ENCODE assay signal across 8 cellular contexts in genomic region chrX:40095588-40096394, GRCh38. TPM values are rescaled to one million over a fixed set of nuclear protein-coding genes. Genes with fewer than 3 reads are reported as not detected.
DNase-seq lines count a peak whose midpoint lies in the region; ATAC-seq, FAIRE-seq and TF ChIP-seq lines count a peak whose summit lies in the region.

No MANE protein-coding gene starts in this region.

- H3K9me3 ChIP-seq in SU-DHL-6 (ENCODE audit: insufficient read depth, low read length) (no peaks in the 10 kb centered on the region), H1 (ENCODE audit: insufficient read depth in 2 of 2, low read depth in 1 of 2, low read length in 1 of 2) (no peaks in the 10 kb centered on the region)

- ATAC-seq in natural killer cell treated with Interleukin-12 subunit alpha and Interleukin-12 subunit beta and Interleukin-15 and Interleukin-18, amount 100 ng/mL, for 72 hours = peak in 1 of 2 donors; percentile 1
- no peak for ATAC-seq in GM21367 (IDR thresholded peaks at IDR 0.05; ENCODE audit: unreplicated experiment)

- H3K14ac ChIP-seq in H1 (ENCODE audit: insufficient read length) = peak overlapping the region; percentile 18

- TF ChIP-seq CTCF in 22Rv1 (IDR thresholded peaks at IDR 0.05) = no peak
- TF ChIP-seq CTCF in GM12875 (IDR thresholded peaks at IDR 0.05; ENCODE audit: borderline replicate concordance, insufficient read depth, low read depth, low read length) = no peak
- TF ChIP-seq CTCF in SU-DHL-6 (IDR thresholded peaks at IDR 0.05; ENCODE audit: insufficient read depth, low read length, poor library complexity, severe bottlenecking) = no peak
- no peak for TF ChIP-seq CTCF in H1 (IDR thresholded peaks at IDR 0.05; ENCODE audit: control extremely low read depth in 1 of 3, insufficient read depth in 1 of 3, low read depth in 1 of 3, low read length in 3 of 3)

- H3K27ac Mint-ChIP-seq in natural killer cell treated with Interleukin-12 subunit alpha and Interleukin-12 subunit beta and Interleukin-15 and Interleukin-18, amount 100 ng/mL, for 72 hours = peak overlapping the region; percentile 81 to 88

- H3K9ac ChIP-seq in SU-DHL-6 (ENCODE audit: low read length) (peak overlapping the region; percentile 72), H1 (replicated peaks in 1 of 4; ENCODE audit: extremely low read depth in 1 of 4, low read depth in 3 of 4, low read length in 3 of 4) (peak overlapping the region in 3 of 4 experiments; percentile 13 to 64 (median 28); a peak in 3 of 7 replicates)

- POLR2A ChIA-PET in H1 (lab: Charles Lee; ENCODE audit: partially characterized antibody) = interaction anchor here (0.6 to 29.1 kb wide), 8 partner anchors 9 to 1401 kb away, joined by 3 to 509 read pairs (median 4); no protein-coding TSS in a partner anchor

- H3K23me2 ChIP-seq in H1 (ENCODE audit: low read depth, low read length) = peaks cover 21% of the 10 kb centered on the region; the same call in 1 of the 2 replicates

- no peak for TF ChIP-seq POLR2A in H1 (IDR thresholded peaks at IDR 0.05; ENCODE audit: control extremely low read depth in 1 of 2, low read depth in 2 of 2, low read length in 2 of 2)

- H2AK5ac ChIP-seq in H1 (ENCODE audit: low read depth, low read length) = no peak overlapping the region

- H3K79me1 ChIP-seq in H1 (ENCODE audit: low read depth, low read length) = no peaks in the 10 kb centered on the region

- no peak overlapping the region for H3K4ac ChIP-seq in H1 (replicated peaks; ENCODE audit: insufficient read length, low read depth, low read length)

- CTCF ChIA-PET in H1 (lab: Charles Lee; ENCODE audit: partially characterized antibody) = interaction anchor here (0.9 kb wide), 1 partner anchor 171 kb away, joined by 3 read pairs; no protein-coding TSS in a partner anchor

- H3K27me3 ChIP-seq in SU-DHL-6 (ENCODE audit: low read length) (no peaks in the 10 kb centered on the region), H1 (replicated peaks in 1 of 4; ENCODE audit: control insufficient read depth in 3 of 4, extremely low read depth in 1 of 4, insufficient read depth in 3 of 4, low read length in 3 of 4) (peaks cover 0 to 10% (median 4%) of the 10 kb centered on the region in 4 experiments; a peak in 4 of 7 replicates)

- H3F3A ChIP-seq in SU-DHL-6 (ENCODE audit: insufficient read depth) = peaks cover 21% of the 10 kb centered on the region

- no peak for DNase-seq in H1 (ENCODE audit: low read depth in 1 of 2, low spot score in 2 of 2)
- no peak for DNase-seq in natural killer cell treated with Interleukin-12 subunit alpha and Interleukin-12 subunit beta and Interleukin-15 and Interleukin-18, amount 100 ng/mL, for 72 hours (ENCODE audit: low spot score)
- no peak for DNase-seq in NCI-H1694 treated with DMSO at 0.1 percent for 48 hours (lab: John Stamatoyannopoulos, UW)
- no peak for DNase-seq in AG08395 (ENCODE audit: low spot score)

- H3K4me1 ChIP-seq in H1 (replicated peaks in 1 of 4; ENCODE audit: control insufficient read depth in 3 of 4, insufficient read depth in 4 of 4, low read length in 3 of 4) = peaks cover 0 to 10% (median 2%) of the 10 kb centered on the region in 4 experiments; a peak in 5 of 7 replicates

- H3K79me2 ChIP-seq in SU-DHL-6 (ENCODE audit: insufficient read depth, low read length) (peaks cover 52% of the 10 kb centered on the region), H1 (ENCODE audit: control insufficient read depth in 1 of 2, insufficient read depth in 2 of 2, low read length in 2 of 2) (peaks cover 18 to 64% of the 10 kb centered on the region in 2 experiments)

- H3K4me1 Mint-ChIP-seq in natural killer cell treated with Interleukin-12 subunit alpha and Interleukin-12 subunit beta and Interleukin-15 and Interleukin-18, amount 100 ng/mL, for 72 hours (ENCODE audit: low read depth in 2 of 2) = peaks cover 31 to 38% of the 10 kb centered on the region in 2 donors

- WGBS in H1 (ENCODE audit: extremely low coverage in 1 of 2, insufficient coverage in 1 of 2, insufficient read length in 1 of 2, insufficient replicate concordance in 2 of 2, low coverage in 1 of 2, low lambda C conversion rate in 2 of 2, missing lambda C conversion rate in 1 of 2), 2 experiments = no CpG with 5 or more reads among the region's 79 CpGs

- no peaks in the 10 kb centered on the region for H3K36me3 Mint-ChIP-seq in natural killer cell treated with Interleukin-12 subunit alpha and Interleukin-12 subunit beta and Interleukin-15 and Interleukin-18, amount 100 ng/mL, for 72 hours

- no peak overlapping the region for H2BK12ac ChIP-seq in H1 (ENCODE audit: low read depth, low read length)

- no peaks in the 10 kb centered on the region for H3K9me2 ChIP-seq in SU-DHL-6 (replicated peaks; ENCODE audit: insufficient read depth, low read length)

- H3K4me2 ChIP-seq in SU-DHL-6 (ENCODE audit: low read depth, low read length, poor library complexity, severe bottlenecking) (peak overlapping the region; percentile 72), H1 (ENCODE audit: insufficient read depth in 1 of 2, low read depth in 2 of 2, low read length in 2 of 2) (peak overlapping the region; percentile 78 to 81)

- H3K56ac ChIP-seq in H1 (replicated peaks; ENCODE audit: insufficient read length, low read depth, low read length) = no peak overlapping the region

- 0 out of 2 replicates have a peak overlapping the region, but pooled peaks have one; percentile 48 for H3K18ac ChIP-seq in H1 (ENCODE audit: extremely low read depth, low read length)

- no peaks in the 10 kb centered on the region for H3K9me3 Mint-ChIP-seq in natural killer cell treated with Interleukin-12 subunit alpha and Interleukin-12 subunit beta and Interleukin-15 and Interleukin-18, amount 100 ng/mL, for 72 hours

- H4K91ac ChIP-seq in H1 (replicated peaks; ENCODE audit: insufficient read length, low read length) = no peak overlapping the region

- H3K27ac ChIP-seq in 22Rv1 (peak overlapping the region; percentile 98), SU-DHL-6 (ENCODE audit: low read depth, low read length) (peak overlapping the region; percentile 100), H1 (ENCODE audit: low read depth, low read length) (no peak overlapping the region)

- H2AFZ ChIP-seq in SU-DHL-6 (ENCODE audit: low read depth, low read length, severe bottlenecking) (no peak overlapping the region), H1 (ENCODE audit: low read length) (no peak overlapping the region)

- H3K4me3 ChIP-seq in GM12875 (ENCODE audit: low read depth, low read length) (peak overlapping the region; percentile 57), SU-DHL-6 (ENCODE audit: insufficient read depth, low read length, poor library complexity, severe bottlenecking) (peak overlapping the region; percentile 73), H1 (ENCODE audit: extremely low read depth in 1 of 4, insufficient read depth in 2 of 4, low read depth in 3 of 4, low read length in 4 of 4) (peak overlapping the region; percentile 63 to 79 (median 71))

- H3K27me3 Mint-ChIP-seq in natural killer cell treated with Interleukin-12 subunit alpha and Interleukin-12 subunit beta and Interleukin-15 and Interleukin-18, amount 100 ng/mL, for 72 hours = peaks cover 0 to 19% of the 10 kb centered on the region in 2 donors

- TF ChIP-seq EP300 in H1 (IDR thresholded peaks at IDR 0.05; ENCODE audit: borderline replicate concordance in 1 of 2, low read depth in 2 of 2, low read length in 2 of 2) = no peak

- H4K20me1 ChIP-seq in SU-DHL-6 (ENCODE audit: low read depth, low read length) (peaks cover 16% of the 10 kb centered on the region; the same call in 1 of the 2 replicates), H1 (replicated peaks in 1 of 2; ENCODE audit: control insufficient read depth in 1 of 2, insufficient read depth in 2 of 2, low read length in 2 of 2) (peaks cover 4 to 5% of the 10 kb centered on the region in 2 experiments)

- no peak overlapping the region; the same call in 1 of the 2 replicates for H4K8ac ChIP-seq in H1 (ENCODE audit: extremely low read depth, insufficient read depth, low read length)

- H3K36me3 ChIP-seq in SU-DHL-6 (ENCODE audit: low read length) (no peaks in the 10 kb centered on the region), H1 (ENCODE audit: control insufficient read depth in 2 of 4, insufficient read depth in 4 of 4, low read length in 3 of 4) (no peaks in the 10 kb centered on the region)

- H3K23ac ChIP-seq in H1 (ENCODE audit: insufficient read length) = no peak overlapping the region

- H2BK20ac ChIP-seq in H1 (ENCODE audit: low read length) = no peak overlapping the region

- no peak for FAIRE-seq in H1 (lab: Jason Lieb, UNC)

- H3K4me3 Mint-ChIP-seq in natural killer cell treated with Interleukin-12 subunit alpha and Interleukin-12 subunit beta and Interleukin-15 and Interleukin-18, amount 100 ng/mL, for 72 hours = peak overlapping the region; percentile 94

- no peak for TF ChIP-seq RAD21 in H1 (IDR thresholded peaks at IDR 0.05 in 1 of 2, conservative IDR thresholded peaks at IDR 0.05 in 1 of 2; ENCODE audit: low read depth in 2 of 2, low read length in 2 of 2)

- no peak overlapping the region for H4K5ac ChIP-seq in H1 (ENCODE audit: insufficient read length, low read depth, low read length)

- no peak overlapping the region for H2BK15ac ChIP-seq in H1 (ENCODE audit: low read length)

- no peak overlapping the region for H2BK5ac ChIP-seq in H1 (ENCODE audit: low read depth, low read length)

- H2BK120ac ChIP-seq in H1 (replicated peaks; ENCODE audit: low read depth, low read length) = no peak overlapping the region

TF ChIP-seq in H1, 55 proteins besides CTCF, POLR2A, EP300 and RAD21 (continues in another document):
- TF ChIP-seq CEBPB (IDR thresholded peaks at IDR 0.05; ENCODE audit: low read depth, low read length) (no peak), SIX5 (IDR thresholded peaks at IDR 0.05; ENCODE audit: low read depth, low read length) (no peak), KDM1A (IDR thresholded peaks at IDR 0.05; ENCODE audit: borderline replicate concordance, low read length) (no peak), GABPA (IDR thresholded peaks at IDR 0.05; ENCODE audit: borderline replicate concordance, insufficient read depth, low read length) (no peak), POLR2AphosphoS5 (IDR thresholded peaks at IDR 0.05; ENCODE audit: low read depth, low read length) (no peak), SAP30 (IDR thresholded peaks at IDR 0.05; ENCODE audit: insufficient read depth, insufficient replicate concordance, low read length) (no peak), SP1 (IDR thresholded peaks at IDR 0.05; ENCODE audit: low read depth, low read length) (no peak)

RNA-seq across cellular contexts. Expression of gene BCOR, which starts 2.0 kb away (rescaled TPM):
- 50.8 and 54.7 TPM in 2 replicates for total RNA-seq in H1 (2021; fragmentation: NEBNext Ultra II Directional; extraction: Animal tissue kit (Norgen Biotek cat#: 25700))
- polyA plus RNA-seq in H1 (2011; rRNA removed) = 25.0 and 38.7 TPM in 2 replicates
- polyA plus RNA-seq in H1 (2011; cell fraction: cytosol; rRNA removed) = 23.7 TPM
- polyA plus RNA-seq in H1 (2011; cell fraction: nucleus; rRNA removed) = 71.8 TPM
- 30.9 to 39.5 TPM (median 38.0 TPM) in 4 replicates for polyA plus RNA-seq in H1 (2012, experiment 1 of 2)
- 13.5 TPM for polyA plus RNA-seq in H1 (2012, experiment 2 of 2)
- polyA plus RNA-seq in H1 (2013, experiment 1 of 2) = 27.2 TPM
- polyA plus RNA-seq in H1 (2013, experiment 2 of 2) = 25.2 TPM
- 34.2 and 37.3 TPM in 2 replicates for polyA minus RNA-seq in H1 (2011; rRNA and poly(A)+ RNA removed)
- polyA minus RNA-seq in H1 (2011; cell fraction: cytosol; rRNA and poly(A)+ RNA removed) = 61.1 TPM
- 51.4 TPM for polyA minus RNA-seq in H1 (2011; cell fraction: nucleus; rRNA and poly(A)+ RNA removed)
- 10 to 100 TPM; 52.3 to 56.7 TPM for total RNA-seq in natural killer cell treated with Interleukin-12 subunit alpha and Interleukin-12 subunit beta and Interleukin-15 and Interleukin-18, amount 100 ng/mL, for 72 hours
